Comparison of ENCODE assay signal across 10 cellular contexts in the genomic region with DNA sequence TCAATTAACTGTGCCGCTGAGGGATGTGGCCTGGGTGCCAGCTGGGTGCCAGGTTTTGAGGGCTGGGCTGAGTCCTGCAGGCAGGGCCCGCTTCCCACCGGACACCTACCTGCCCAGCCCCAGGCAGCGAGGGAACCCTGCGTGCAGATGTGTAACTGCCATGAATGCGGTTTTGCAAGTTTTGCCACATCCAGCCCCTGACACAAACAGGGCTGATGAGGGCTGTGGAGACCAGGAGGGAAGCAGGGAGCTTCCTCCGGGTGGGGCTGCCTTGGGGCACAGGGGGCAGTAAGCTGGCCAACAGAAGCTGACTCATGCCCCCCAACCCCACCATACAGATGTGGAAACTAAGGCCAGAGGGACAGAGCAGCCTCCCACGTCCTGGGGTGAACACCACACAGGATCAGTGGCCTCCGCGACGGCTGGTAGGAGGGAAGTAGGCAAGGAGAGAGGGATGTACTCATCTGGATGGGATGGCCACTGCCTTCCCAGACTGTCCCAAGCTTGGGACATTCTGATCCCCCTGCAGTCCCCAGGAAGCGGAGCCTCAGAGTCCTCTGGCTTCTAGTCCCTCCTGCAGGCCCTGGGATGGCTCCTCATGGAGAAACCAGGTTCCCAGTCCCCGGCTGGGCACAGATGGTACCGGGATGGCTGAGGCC. TPM values are rescaled to one million over a fixed set of nuclear protein-coding genes. Genes with fewer than 3 reads are reported as not detected.
DNase-seq lines count a peak whose midpoint lies in the region; ATAC-seq and TF ChIP-seq lines count a peak whose summit lies in the region.
"Had no signal": no experiment of that assay in that cellular context is flagged by ENCODE, and none has a peak within 500 bp of the region (broad histone marks: within the 10 kb centered on the region; RNA-seq: fewer than 3 reads in every experiment).

No MANE protein-coding gene starts in this region.

- no peak overlapping the region for H3K4ac ChIP-seq in neuronal stem cell (ENCODE audit: low read length)

- H3K36me3 Mint-ChIP-seq in CD4-positive, alpha-beta memory T cell: peaks cover 0 to 7% of the 10 kb centered on the region in 2 donors
- H3K36me3 Mint-ChIP-seq in endodermal cell (ENCODE audit: low read depth): no peaks in the 10 kb centered on the region

- intact Hi-C loops in CD4-positive, alpha-beta memory T cell (cut with micrococcal nuclease): loop anchor here (10.0 kb wide), 2 partner anchors 138 to 192 kb away; partner anchors contain the start of genes HMOX2, NMRAL1 and ROGDI

- no peaks in the 10 kb centered on the region for H3K27me3 Mint-ChIP-seq in CD4-positive, alpha-beta memory T cell
- H3K27me3 Mint-ChIP-seq in endodermal cell (ENCODE audit: insufficient read depth): no peaks in the 10 kb centered on the region

- TF ChIP-seq POLR2A in NB4 (IDR thresholded peaks at IDR 0.05; ENCODE audit: extremely low read depth, insufficient read length): no peak

- CTCF ChIA-PET in CD4-positive, alpha-beta memory T cell (lab: Charles Lee; ENCODE audit: partially characterized antibody): interaction anchor here (1.3 to 1.8 kb wide), 2 partner anchors 11 to 106 kb away, joined by 3 to 8 read pairs; partner anchors contain the start of gene MGRN1

- WGBS in endodermal cell (ENCODE audit: insufficient coverage in 1 of 2, insufficient read length in 1 of 2), 2 experiments: 66 to 76% methylated on average over 4 to 14 of the region's 14 CpGs
- no CpG with 5 or more reads among the region's 14 CpGs for WGBS in neuronal stem cell (ENCODE audit: extremely low coverage in 2 of 2, insufficient read length in 2 of 2, insufficient replicate concordance in 1 of 2), 2 donors

- H3K4me1 ChIP-seq in CD4-positive, alpha-beta memory T cell (ENCODE audit: insufficient read depth, low read length): peaks cover 43% of the 10 kb centered on the region
- H3K4me1 ChIP-seq in endodermal cell (ENCODE audit: control insufficient read depth, insufficient read depth, low read length): peaks cover 7% of the 10 kb centered on the region
- peaks cover 11 to 16% of the 10 kb centered on the region in 2 donors for H3K4me1 ChIP-seq in neuronal stem cell (ENCODE audit: control insufficient read depth in 2 of 2, insufficient read depth in 1 of 2, low read depth in 1 of 2, low read length in 2 of 2)

- peak overlapping the region; percentile 94 for H3K4me2 ChIP-seq in neuronal stem cell (ENCODE audit: insufficient read depth, low read length, poor library complexity, severe bottlenecking)

- H3K4me3 ChIP-seq in CD4-positive, alpha-beta memory T cell (ENCODE audit: low read length in 2 of 2): peak overlapping the region; percentile 52 to 66
- H3K4me3 ChIP-seq in NB4 (ENCODE audit: low read depth, low read length): peak overlapping the region; percentile 79
- peak overlapping the region; percentile 93 for H3K4me3 ChIP-seq in endodermal cell (ENCODE audit: low read length)
- H3K4me3 ChIP-seq in neuronal stem cell (ENCODE audit: low read length in 2 of 2): peak overlapping the region in 1 of 2 donors; percentile 94

- peak overlapping the region; percentile 11 for H3K14ac ChIP-seq in neuronal stem cell (ENCODE audit: low read length)

- peak overlapping the region; percentile 39 for H2AK5ac ChIP-seq in neuronal stem cell (ENCODE audit: low read depth, low read length)

- no peaks in the 10 kb centered on the region for H3K9me3 ChIP-seq in CD4-positive, alpha-beta memory T cell (ENCODE audit: control insufficient read depth in 1 of 2, low read length in 2 of 2)
- no peaks in the 10 kb centered on the region for H3K9me3 ChIP-seq in endodermal cell (ENCODE audit: control insufficient read depth, low read length)
- H3K9me3 ChIP-seq in neuronal stem cell (replicated peaks in 1 of 2; ENCODE audit: control insufficient read depth in 2 of 2, insufficient read depth in 1 of 2, low read depth in 1 of 2, low read length in 2 of 2): no peaks in the 10 kb centered on the region

- TF ChIP-seq CTCF in NB4 (IDR thresholded peaks at IDR 0.05; ENCODE audit: low read depth, low read length) (no peak), endodermal cell (conservative IDR thresholded peaks at IDR 0.05) (no peak)

- H2BK120ac ChIP-seq in neuronal stem cell (ENCODE audit: low read depth, low read length): no peak overlapping the region

- peak overlapping the region; percentile 58 to 88 (median 84) for H3K4me3 Mint-ChIP-seq in CD4-positive, alpha-beta memory T cell
- peak overlapping the region; percentile 77 for H3K4me3 Mint-ChIP-seq in endodermal cell

- no peaks in the 10 kb centered on the region for H3K27me3 ChIP-seq in CD4-positive, alpha-beta memory T cell (ENCODE audit: insufficient read depth, low read length)
- H3K27me3 ChIP-seq in endodermal cell (ENCODE audit: control insufficient read depth, insufficient read depth, low read length, poor library complexity, severe bottlenecking) (no peaks in the 10 kb centered on the region), neuronal stem cell (ENCODE audit: control insufficient read depth in 3 of 3, insufficient read depth in 3 of 3, low read depth in 1 of 3, low read length in 3 of 3) (peaks cover 0 to 6% (median 0%) of the 10 kb centered on the region in 3 experiments)

- no peak overlapping the region for H3K23ac ChIP-seq in neuronal stem cell (ENCODE audit: low read depth, low read length, poor library complexity)

- peaks cover 14% of the 10 kb centered on the region for H3K79me1 ChIP-seq in neuronal stem cell (ENCODE audit: low read depth, low read length)

- H4K8ac ChIP-seq in neuronal stem cell (ENCODE audit: low read depth, low read length): no peak overlapping the region

- no peak overlapping the region for H2BK12ac ChIP-seq in neuronal stem cell (ENCODE audit: low read length)

- peaks cover 5 to 41% (median 21%) of the 10 kb centered on the region in 4 donors for H3K4me1 Mint-ChIP-seq in CD4-positive, alpha-beta memory T cell
- H3K4me1 Mint-ChIP-seq in endodermal cell: peaks cover 18% of the 10 kb centered on the region

- H2BK15ac ChIP-seq in neuronal stem cell (ENCODE audit: low read length): no peak overlapping the region

- no peaks in the 10 kb centered on the region for H3K9me3 Mint-ChIP-seq in CD4-positive, alpha-beta memory T cell
- no peaks in the 10 kb centered on the region for H3K9me3 Mint-ChIP-seq in endodermal cell
- H3K9me3 Mint-ChIP-seq: activated naive CD4-positive, alpha-beta T cell treated with anti-CD3 and anti-CD28 coated beads, Interleukin-2, amount 50 U/mL, for 72 hours had no signal

- DNase-seq in CD4-positive, alpha-beta memory T cell: no peak
- DNase-seq in NB4 (ENCODE audit: low read depth) (peak; percentile 72), endodermal cell (peak; percentile 71), neuronal stem cell (ENCODE audit: low spot score) (no peak), hepatic stellate cell (ENCODE audit: low spot score) (no peak), mesenteric fat pad (ENCODE audit: low spot score) (no peak)
- DNase-seq: HCEC 1CT had no signal

- H4K91ac ChIP-seq in neuronal stem cell (ENCODE audit: low read depth, low read length, poor library complexity): no peak overlapping the region

- no peak overlapping the region for H2BK5ac ChIP-seq in neuronal stem cell (ENCODE audit: low read length)

- peak overlapping the region; percentile 79 for H3K27ac ChIP-seq in CD4-positive, alpha-beta memory T cell (ENCODE audit: low read depth, low read length)
- H3K27ac ChIP-seq in endodermal cell (ENCODE audit: low read depth, low read length) (no peak overlapping the region), neuronal stem cell (replicated peaks; ENCODE audit: low read length) (no peak overlapping the region)

- H3K27ac Mint-ChIP-seq in CD4-positive, alpha-beta memory T cell: peak overlapping the region in 2 of 7 donors; percentile 21 to 29
- H3K27ac Mint-ChIP-seq in endodermal cell: peak overlapping the region; percentile 75

- H3K18ac ChIP-seq in neuronal stem cell (ENCODE audit: low read length): no peak overlapping the region

- ATAC-seq in HG02970 (IDR thresholded peaks at IDR 0.05; ENCODE audit: low FRiP score, unreplicated experiment) (no peak), HG02798 (IDR thresholded peaks at IDR 0.05; ENCODE audit: poor library complexity, unreplicated experiment) (no peak)
- ATAC-seq: activated naive CD4-positive, alpha-beta T cell treated with anti-CD3 and anti-CD28 coated beads, Interleukin-2, amount 50 U/mL, for 72 hours had no signal

- H3K9ac ChIP-seq in endodermal cell (ENCODE audit: extremely low read depth, low read length, poor library complexity, severe bottlenecking) (peak overlapping the region; percentile 85), neuronal stem cell (ENCODE audit: low read depth, low read length, poor library complexity) (no peak overlapping the region)

- peak overlapping the region; percentile 94 for H2AFZ ChIP-seq in neuronal stem cell (ENCODE audit: low read length)

- no peaks in the 10 kb centered on the region for H3K36me3 ChIP-seq in CD4-positive, alpha-beta memory T cell (ENCODE audit: insufficient read depth, low read length)
- H3K36me3 ChIP-seq in endodermal cell (ENCODE audit: control insufficient read depth, insufficient read depth, low read length) (no peaks in the 10 kb centered on the region), neuronal stem cell (replicated peaks in 1 of 2; ENCODE audit: control insufficient read depth in 2 of 2, insufficient read depth in 2 of 2, low read length in 2 of 2) (peaks cover 0 to 10% of the 10 kb centered on the region in 2 donors)

- POLR2A ChIA-PET in CD4-positive, alpha-beta memory T cell (lab: Charles Lee; ENCODE audit: partially characterized antibody): interaction anchor here (0.6 to 4.6 kb wide), 4 partner anchors 12 to 122 kb away, joined by 3 to 51 read pairs (median 4); partner anchors contain the start of genes ANKS3, DNAAF8 and MGRN1

RNA-seq across cellular contexts. Expression of gene UBALD1, which starts 1.6 kb away (rescaled TPM):
- 10 to 100 TPM; 30.1 to 41.0 TPM for total RNA-seq in CD4-positive, alpha-beta memory T cell
- 1 to 10 TPM; 2.4 to 4.8 TPM for polyA plus RNA-seq in CD4-positive, alpha-beta memory T cell
- total RNA-seq in endodermal cell (10 to 100 TPM; 46.8 to 49.6 TPM), mesenteric fat pad (20.9 TPM)
- polyA plus RNA-seq in endodermal cell (2013, experiment 1 of 2): 28.8 TPM
- polyA plus RNA-seq in endodermal cell (2013, experiment 2 of 2): 24.7 TPM
- 13.4 TPM for polyA plus RNA-seq in neuronal stem cell (2013, experiment 1 of 2)
- 13.0 TPM for polyA plus RNA-seq in neuronal stem cell (2013, experiment 2 of 2)

RNA-seq across cellular contexts. Expression of gene MGRN1, which starts 11.5 kb away (rescaled TPM):
- 10 to 100 TPM; 62.2 to 64.1 TPM for total RNA-seq in CD4-positive, alpha-beta memory T cell
- 1 to 10 TPM; 1.2 to 7.7 TPM for polyA plus RNA-seq in CD4-positive, alpha-beta memory T cell
- total RNA-seq in endodermal cell (10 to 100 TPM; 66.9 to 71.4 TPM), mesenteric fat pad (74.1 TPM)
- polyA plus RNA-seq in endodermal cell (2013, experiment 1 of 2): 52.3 TPM
- polyA plus RNA-seq in endodermal cell (2013, experiment 2 of 2): 45.0 TPM
- polyA plus RNA-seq in neuronal stem cell (2013, experiment 1 of 2): 48.7 TPM
- 51.0 TPM for polyA plus RNA-seq in neuronal stem cell (2013, experiment 2 of 2)

RNA-seq across cellular contexts. Expression of gene C16orf96, which starts 57.0 kb away (rescaled TPM):
- total RNA-seq in CD4-positive, alpha-beta memory T cell: under 1 TPM; 0.29 to 0.33 TPM
- not detected for polyA plus RNA-seq in CD4-positive, alpha-beta memory T cell
- total RNA-seq in endodermal cell: 1 to 10 TPM; 1.5 to 1.6 TPM
- 0.57 TPM for polyA plus RNA-seq in endodermal cell (2013, experiment 1 of 2)
- polyA plus RNA-seq in endodermal cell (2013, experiment 2 of 2): 0.70 TPM
- 0.74 TPM for polyA plus RNA-seq in neuronal stem cell (2013, experiment 1 of 2)
- polyA plus RNA-seq in neuronal stem cell (2013, experiment 2 of 2): 0.79 TPM
- total RNA-seq in mesenteric fat pad: 0.10 TPM

Comparison
In these comparisons a context has a peak if more than half of its experiments do, and no peak if none do; other contexts are left out.
1. DNase-seq: peak in NB4 (single experiment) and endodermal cell (single experiment); none in CD4-positive, alpha-beta memory T cell (0 of 5), neuronal stem cell (single experiment), hepatic stellate cell (single experiment) and mesenteric fat pad (single experiment).